20 cellular contexts compared by ENCODE assay signal in genomic region chr13:67437246-67437645, GRCh38.
"Had no signal": no experiment of that assay in that cellular context is flagged by ENCODE, and none has a peak within 500 bp of the region (broad histone marks: within the 10 kb centered on the region; RNA-seq: fewer than 3 reads in every experiment).

No MANE protein-coding gene starts in this region.

- H3K9me3 ChIP-seq: SK-N-SH had no signal

- H3K9me2 ChIP-seq: SK-N-SH had no signal

- H3K27ac ChIP-seq: RWPE1 had no signal

- H3K9ac ChIP-seq: SK-N-SH had no signal

- DNase-seq: IMR-90, Kasumi-1, KG1, MV-4-11, NCI-H1048, NCI-H1105, NCI-H1436, NCI-H187, NCI-H2029, NCI-H2107, NCI-H2227 treated with DMSO at 0.1 percent for 48 hours, NCI-H524, NCI-H526 treated with DMSO at 0.1 percent for 48 hours, NCI-H774, PC-3, SHP77, SK-N-SH, T-helper 1 cell, T-helper 17 cell had no signal

- H3K4me2 ChIP-seq: SK-N-SH had no signal
